ENCODE assay signal across 8 cellular contexts in genomic region chr17:2064980-2065785, GRCh38. TPM values are rescaled to one million over a fixed set of nuclear protein-coding genes. Genes with fewer than 3 reads are reported as not detected.
DNase-seq lines count a peak whose midpoint lies in the region; ATAC-seq and TF ChIP-seq lines count a peak whose summit lies in the region.

No MANE protein-coding gene starts in this region.

- no peaks in the 10 kb centered on the region for H3K9me3 Mint-ChIP-seq in T-helper 1 cell treated with Interleukin-12 subunit alpha and Interleukin-12 subunit beta and Interleukin-4 antibody, amounts not matched to agents 30 μg/mL and 1 μg/mL, for 36 hours
- H3K9me3 Mint-ChIP-seq in nephron: no peaks in the 10 kb centered on the region

- H3K27me3 Mint-ChIP-seq in T-helper 1 cell treated with Interleukin-12 subunit alpha and Interleukin-12 subunit beta and Interleukin-4 antibody, amounts not matched to agents 30 μg/mL and 1 μg/mL, for 36 hours (ENCODE audit: low read depth): no peaks in the 10 kb centered on the region
- H3K27me3 Mint-ChIP-seq in nephron (ENCODE audit: low read depth): peaks cover 22% of the 10 kb centered on the region

- peak; percentile 84 for DNase-seq in activated effector memory CD4-positive, alpha-beta T cell treated with anti-CD3 and anti-CD28 coated beads, Interleukin-2, amount 50 U/mL, for 16 hours
- no peak for DNase-seq in activated effector memory CD4-positive, alpha-beta T cell treated with Interleukin-2 at 50 U/mL for 16 hours
- DNase-seq in dermis blood vessel endothelial cell: peak; percentile 92
- no peak for DNase-seq in Ammon's horn (ENCODE audit: low spot score)
- DNase-seq in GF-D8 (lab: John Stamatoyannopoulos, UW): no peak

- ATAC-seq in GM18498 (IDR thresholded peaks at IDR 0.05; ENCODE audit: unreplicated experiment): no peak

- TF ChIP-seq CTCF in nephron (IDR thresholded peaks at IDR 0.05; ENCODE audit: unreplicated experiment in 3 of 3): peak in 2 of 3 experiments; percentile 18 to 21

- no peak overlapping the region for H3K4me3 Mint-ChIP-seq in T-helper 1 cell treated with Interleukin-12 subunit alpha and Interleukin-12 subunit beta and Interleukin-4 antibody, amounts not matched to agents 30 μg/mL and 1 μg/mL, for 36 hours
- peak overlapping the region in 1 of 3 experiments; percentile 22 for H3K4me3 Mint-ChIP-seq in nephron

- H3K4me1 Mint-ChIP-seq in T-helper 1 cell treated with Interleukin-12 subunit alpha and Interleukin-12 subunit beta and Interleukin-4 antibody, amounts not matched to agents 30 μg/mL and 1 μg/mL, for 36 hours (ENCODE audit: low read depth): peaks cover 51% of the 10 kb centered on the region
- peaks cover 86% of the 10 kb centered on the region for H3K4me1 Mint-ChIP-seq in nephron

- peaks cover 51% of the 10 kb centered on the region for H3K36me3 Mint-ChIP-seq in T-helper 1 cell treated with Interleukin-12 subunit alpha and Interleukin-12 subunit beta and Interleukin-4 antibody, amounts not matched to agents 30 μg/mL and 1 μg/mL, for 36 hours (ENCODE audit: low read depth)
- peaks cover 78% of the 10 kb centered on the region for H3K36me3 Mint-ChIP-seq in nephron (ENCODE audit: low read depth)

- H3K27ac Mint-ChIP-seq in T-helper 1 cell treated with Interleukin-12 subunit alpha and Interleukin-12 subunit beta and Interleukin-4 antibody, amounts not matched to agents 30 μg/mL and 1 μg/mL, for 36 hours: peak overlapping the region; percentile 78
- peak overlapping the region; percentile 83 to 96 (median 93) for H3K27ac Mint-ChIP-seq in nephron

RNA-seq across cellular contexts. Expression of gene HIC1, which starts 10.3 kb away (rescaled TPM):
- total RNA-seq in dermis blood vessel endothelial cell: 117 and 120 TPM in 2 replicates

RNA-seq across cellular contexts. Expression of gene OVCA2, which starts 23.4 kb away (rescaled TPM):
- 43.5 and 77.1 TPM in 2 replicates for total RNA-seq in dermis blood vessel endothelial cell

RNA-seq across cellular contexts. Expression of gene DPH1, which starts 35.2 kb away (rescaled TPM):
- 18.4 and 25.7 TPM in 2 replicates for total RNA-seq in dermis blood vessel endothelial cell

RNA-seq across cellular contexts. Expression of gene RTN4RL1, which starts 40.0 kb away (rescaled TPM):
- 0.51 and 0.60 TPM in 2 replicates for total RNA-seq in dermis blood vessel endothelial cell

Comparison
In these comparisons a context has a peak if more than half of its experiments do, and no peak if none do; other contexts are left out.
1. DNase-seq: peak in activated effector memory CD4-positive, alpha-beta T cell treated with anti-CD3 and anti-CD28 coated beads, Interleukin-2, amount 50 U/mL, for 16 hours (single experiment) and dermis blood vessel endothelial cell (single experiment); none in activated effector memory CD4-positive, alpha-beta T cell treated with Interleukin-2 at 50 U/mL for 16 hours (single experiment), Ammon's horn (single experiment) and GF-D8 (single experiment).